8 cellular contexts compared by ENCODE assay signal in the genomic region with DNA sequence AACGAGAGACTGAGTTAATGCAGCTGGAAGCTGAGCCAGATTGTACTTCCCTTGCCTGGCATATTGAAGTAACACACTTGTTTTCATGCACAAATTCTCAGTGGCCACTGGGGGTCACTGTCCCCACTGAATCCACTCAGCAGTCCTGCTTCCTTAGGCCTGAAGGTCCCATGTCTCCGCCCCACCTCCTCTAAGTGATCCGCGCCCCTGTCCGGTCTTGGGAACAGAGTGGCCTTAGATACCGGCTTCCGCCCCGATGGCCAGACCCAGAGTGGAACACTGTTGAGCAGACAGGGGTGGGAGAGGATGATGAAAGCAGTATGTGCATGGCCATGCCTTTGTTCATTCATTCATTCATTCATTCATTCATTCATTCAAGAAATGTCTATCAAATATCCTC. TPM values are rescaled to one million over a fixed set of nuclear protein-coding genes. Genes with fewer than 3 reads are reported as not detected.
DNase-seq lines count a peak whose midpoint lies in the region; ATAC-seq and TF ChIP-seq lines count a peak whose summit lies in the region.

No MANE protein-coding gene starts in this region.

- no peak overlapping the region for H3K4me3 ChIP-seq in PC-3 (ENCODE audit: low read length)
- no peak overlapping the region for H3K4me3 ChIP-seq in gastroesophageal sphincter
- H3K4me3 ChIP-seq in uterus = no peak overlapping the region

- H3K9me2 ChIP-seq in PC-3 (replicated peaks; ENCODE audit: low read length) = no peaks in the 10 kb centered on the region

- no peak for TF ChIP-seq EP300 in gastroesophageal sphincter (IDR thresholded peaks at IDR 0.05)

- H3K27me3 Mint-ChIP-seq in activated T-helper 1 cell treated with anti-CD3 and anti-CD28 coated beads, Interleukin-12 subunit alpha, Interleukin-12 subunit beta, Interleukin-2, Interleukin-4 antibody, amounts not matched to agents 30 ng/mL and 10 ng/mL and 1 ng/mL, durations not matched to agents 14 hours and 24 hours and 36 hours (ENCODE audit: insufficient read depth) = no peaks in the 10 kb centered on the region

- H3K36me3 Mint-ChIP-seq in activated T-helper 1 cell treated with anti-CD3 and anti-CD28 coated beads, Interleukin-12 subunit alpha, Interleukin-12 subunit beta, Interleukin-2, Interleukin-4 antibody, amounts not matched to agents 30 ng/mL and 10 ng/mL and 1 ng/mL, durations not matched to agents 14 hours and 24 hours and 36 hours (ENCODE audit: low read depth) = peaks cover 12% of the 10 kb centered on the region

- POLR2A ChIA-PET in PC-3 (lab: Charles Lee; ENCODE audit: unreplicated experiment) = no interaction called here

- intact Hi-C loops in PC-3 (cut with micrococcal nuclease) (loop anchor here (1.0 to 10.0 kb wide), 5 partner anchors 84 to 507 kb away; no protein-coding TSS in a partner anchor), uterus (cut with DNase I; ENCODE audit: low total_unique reads) (no loop called here)
- intact Hi-C loops in activated T-helper 1 cell treated with anti-CD3 and anti-CD28 coated beads, Interleukin-12 subunit alpha, Interleukin-12 subunit beta, Interleukin-2, Interleukin-4 antibody, amounts not matched to agents 30 ng/mL and 10 ng/mL and 1 ng/mL, durations not matched to agents 14 hours and 24 hours and 36 hours (cut with micrococcal nuclease) = loop anchor here (5.0 kb wide), 1 partner anchor 507 kb away; no protein-coding TSS in a partner anchor

- H3K9me3 ChIP-seq in PC-3 (ENCODE audit: low read length) (no peaks in the 10 kb centered on the region), gastroesophageal sphincter (no peaks in the 10 kb centered on the region), uterus (no peaks in the 10 kb centered on the region)

- H3K4me2 ChIP-seq in PC-3 (ENCODE audit: low read length) = peak overlapping the region; percentile 12; the same call in 1 of the 2 replicates

- CTCF ChIA-PET in PC-3 (lab: Charles Lee) = interaction anchor here (0.6 to 1.0 kb wide), 3 partner anchors 10 to 215 kb away, joined by 3 to 6 read pairs (median 4); no protein-coding TSS in a partner anchor

- no peak overlapping the region for H3K9ac ChIP-seq in PC-3 (ENCODE audit: low read length)

- H3K27ac Mint-ChIP-seq in activated T-helper 1 cell treated with anti-CD3 and anti-CD28 coated beads, Interleukin-12 subunit alpha, Interleukin-12 subunit beta, Interleukin-2, Interleukin-4 antibody, amounts not matched to agents 30 ng/mL and 10 ng/mL and 1 ng/mL, durations not matched to agents 14 hours and 24 hours and 36 hours = no peak overlapping the region

- H3K36me3 ChIP-seq in PC-3 (ENCODE audit: low read depth, low read length) = peaks cover 12% of the 10 kb centered on the region
- H3K36me3 ChIP-seq in gastroesophageal sphincter = peaks cover 0 to 14% of the 10 kb centered on the region in 2 donors
- no peaks in the 10 kb centered on the region for H3K36me3 ChIP-seq in uterus

- H3K27me3 ChIP-seq in PC-3 (ENCODE audit: low read length) = no peaks in the 10 kb centered on the region
- H3K27me3 ChIP-seq in gastroesophageal sphincter = no peaks in the 10 kb centered on the region
- H3K27me3 ChIP-seq in uterus = no peaks in the 10 kb centered on the region

- peak; percentile 92 for ATAC-seq in PC-3
- peak; percentile 94 for ATAC-seq in gastroesophageal sphincter
- ATAC-seq in GM18858 (IDR thresholded peaks at IDR 0.05; ENCODE audit: unreplicated experiment) = no peak

- TF ChIP-seq CTCF in PC-3 (conservative IDR thresholded peaks at IDR 0.05; ENCODE audit: low read depth, low read length) = peak; percentile 88
- TF ChIP-seq CTCF in gastroesophageal sphincter (IDR thresholded peaks at IDR 0.05) = peak in 3 of 4 experiments; percentile 61 to 74 (median 64)
- peak; percentile 53 to 76 (median 64) for TF ChIP-seq CTCF in uterus (IDR thresholded peaks at IDR 0.05)

- no peak overlapping the region; the same call in 1 of the 2 replicates for H3K27ac ChIP-seq in PC-3 (ENCODE audit: low read length)
- H3K27ac ChIP-seq in gastroesophageal sphincter = no peak overlapping the region
- H3K27ac ChIP-seq in uterus = no peak overlapping the region

- TF ChIP-seq POLR2A in gastroesophageal sphincter (IDR thresholded peaks at IDR 0.05) (no peak), uterus (IDR thresholded peaks at IDR 0.05) (no peak)

- BruUV-seq in PC-3 (replicated peaks; lab: Mats Ljungman, UMichigan) = no TSS peak

- H3K4me1 ChIP-seq in PC-3 (ENCODE audit: insufficient read depth, low read length) (no peaks in the 10 kb centered on the region; the same call in 1 of the 2 replicates), gastroesophageal sphincter (peaks cover 0 to 7% (median 0%) of the 10 kb centered on the region in 3 donors), uterus (no peaks in the 10 kb centered on the region)

- peak; percentile 32 for DNase-seq in GF-D8 (lab: John Stamatoyannopoulos, UW)
- peak; percentile 66 for DNase-seq in HuH-7 (ENCODE audit: low spot score)
- peak; percentile 90 for DNase-seq in PC-3
- peak; percentile 13 for DNase-seq in activated T-helper 1 cell treated with anti-CD3 and anti-CD28 coated beads, Interleukin-12 subunit alpha, Interleukin-12 subunit beta, Interleukin-2, Interleukin-4 antibody, amounts not matched to agents 30 ng/mL and 10 ng/mL and 1 ng/mL, durations not matched to agents 14 hours and 24 hours and 36 hours (ENCODE audit: low spot score)
- DNase-seq in nucleus accumbens (lab: John Stamatoyannopoulos, UW) = peak in 47 of 56 donors; percentile 5 to 78 (median 35)
- peak; percentile 70 to 72 for DNase-seq in uterus

- H2AFZ ChIP-seq in PC-3 (ENCODE audit: low read length) = no peak overlapping the region

- peaks cover 9% of the 10 kb centered on the region for H3K4me1 Mint-ChIP-seq in activated T-helper 1 cell treated with anti-CD3 and anti-CD28 coated beads, Interleukin-12 subunit alpha, Interleukin-12 subunit beta, Interleukin-2, Interleukin-4 antibody, amounts not matched to agents 30 ng/mL and 10 ng/mL and 1 ng/mL, durations not matched to agents 14 hours and 24 hours and 36 hours (ENCODE audit: low read depth)

- 20 to 23% methylated on average over 3 to 8 of the region's 8 CpGs for whole genome bisulfite sequencing in gastroesophageal sphincter (ENCODE audit: low coverage in 1 of 2), 2 donors

- no peaks in the 10 kb centered on the region for H4K20me1 ChIP-seq in PC-3 (ENCODE audit: low read length)

- H3K79me2 ChIP-seq in PC-3 (ENCODE audit: low read length) = no peaks in the 10 kb centered on the region

- no peaks in the 10 kb centered on the region for H3F3A ChIP-seq in PC-3 (ENCODE audit: low read length, unreplicated experiment)

- no peak overlapping the region for H3K4me3 Mint-ChIP-seq in activated T-helper 1 cell treated with anti-CD3 and anti-CD28 coated beads, Interleukin-12 subunit alpha, Interleukin-12 subunit beta, Interleukin-2, Interleukin-4 antibody, amounts not matched to agents 30 ng/mL and 10 ng/mL and 1 ng/mL, durations not matched to agents 14 hours and 24 hours and 36 hours

- H3K9me3 Mint-ChIP-seq in activated T-helper 1 cell treated with anti-CD3 and anti-CD28 coated beads, Interleukin-12 subunit alpha, Interleukin-12 subunit beta, Interleukin-2, Interleukin-4 antibody, amounts not matched to agents 30 ng/mL and 10 ng/mL and 1 ng/mL, durations not matched to agents 14 hours and 24 hours and 36 hours = no peaks in the 10 kb centered on the region

RNA-seq across cellular contexts. Expression of a gene that starts 34.8 kb away (rescaled TPM):
- 18.5 and 19.0 TPM in 2 replicates for total RNA-seq in PC-3 (2014; rRNA removed)
- total RNA-seq in activated T-helper 1 cell treated with anti-CD3 and anti-CD28 coated beads, Interleukin-12 subunit alpha, Interleukin-12 subunit beta, Interleukin-2, Interleukin-4 antibody, amounts not matched to agents 30 ng/mL and 10 ng/mL and 1 ng/mL, durations not matched to agents 14 hours and 24 hours and 36 hours = 33.8 and 35.7 TPM in 2 replicates
- total RNA-seq in gastroesophageal sphincter = 1 to 10 TPM in 2 of 4 donors, under 1 TPM in 2; 0.31 to 2.1 (median 1.1) TPM
- total RNA-seq in uterus = 1 to 10 TPM in 3 of 4 donors, under 1 TPM in 1; under 0.01 to 3.9 (median 2.2) TPM

RNA-seq across cellular contexts. Expression of a gene that starts 59.9 kb away (rescaled TPM):
- 8.9 and 10.9 TPM in 2 replicates for total RNA-seq in PC-3 (2014; rRNA removed)
- not detected in 2 replicates for total RNA-seq in activated T-helper 1 cell treated with anti-CD3 and anti-CD28 coated beads, Interleukin-12 subunit alpha, Interleukin-12 subunit beta, Interleukin-2, Interleukin-4 antibody, amounts not matched to agents 30 ng/mL and 10 ng/mL and 1 ng/mL, durations not matched to agents 14 hours and 24 hours and 36 hours
- total RNA-seq in gastroesophageal sphincter = under 1 TPM in 1 of 4 donors, not detected in 3; 0.15 TPM
- not detected for total RNA-seq in uterus

Comparison
In these comparisons a context has a peak if more than half of its experiments do, and no peak if none do; other contexts are left out.
1. DNase-seq: peak in every context shown above with its lines; median percentile 90 in PC-3; 71 in uterus; 66 in HuH-7; 35 in nucleus accumbens; 32 in GF-D8; 13 in activated T-helper 1 cell treated with anti-CD3 and anti-CD28 coated beads, Interleukin-12 subunit alpha, Interleukin-12 subunit beta, Interleukin-2, Interleukin-4 antibody, amounts not matched to agents 30 ng/mL and 10 ng/mL and 1 ng/mL, durations not matched to agents 14 hours and 24 hours and 36 hours.